ENCODE assay signal across 16 cellular contexts in the genomic region with DNA sequence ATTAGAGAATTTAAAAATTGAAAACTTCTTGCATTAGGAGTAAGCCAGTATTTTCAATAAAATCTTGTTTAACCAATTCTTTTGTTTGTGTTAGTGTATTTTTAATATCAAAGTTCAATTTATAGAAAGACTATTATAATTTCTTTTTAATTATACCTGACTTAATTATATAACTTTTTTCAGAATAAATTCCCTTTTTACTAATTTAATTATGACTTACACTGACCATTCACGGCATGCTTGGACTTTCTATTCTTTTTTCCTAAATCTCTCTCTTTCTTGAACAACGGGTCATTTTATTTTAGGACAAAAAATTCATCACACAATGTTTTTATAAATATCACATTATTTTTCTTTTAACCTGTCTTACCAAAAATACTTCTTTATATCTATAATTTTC.
DNase-seq lines count a peak whose midpoint lies in the region; ATAC-seq and TF ChIP-seq lines count a peak whose summit lies in the region.
"Had no signal": no experiment of that assay in that cellular context is flagged by ENCODE, and none has a peak within 500 bp of the region (broad histone marks: within the 10 kb centered on the region; RNA-seq: fewer than 3 reads in every experiment).

No MANE protein-coding gene starts in this region.

- H3K9me3 ChIP-seq in adipocyte (ENCODE audit: control insufficient read depth, low read length) (peaks cover 41% of the 10 kb centered on the region), psoas muscle (no peaks in the 10 kb centered on the region)
- H3K9me3 ChIP-seq: BE2C, HAP-1 had no signal

- H3K27me3 ChIP-seq in adipocyte (replicated peaks; ENCODE audit: control insufficient read depth, insufficient read depth, low read length) (no peaks in the 10 kb centered on the region), psoas muscle (ENCODE audit: insufficient read depth in 3 of 3, low read length in 2 of 3) (no peaks in the 10 kb centered on the region)
- H3K27me3 ChIP-seq: BE2C, cardiac muscle cell had no signal

- TF ChIP-seq CTCF in psoas muscle (IDR thresholded peaks at IDR 0.05) = no peak

- 58 to 67% (median 62%) methylated on average over 2 of the region's 2 CpGs for WGBS in psoas muscle, 3 donors

- H3K27ac ChIP-seq in psoas muscle = no peak overlapping the region
- H3K27ac ChIP-seq: 22Rv1, cardiac muscle cell, epithelial cell of prostate had no signal

- H3K9ac ChIP-seq in adipocyte (ENCODE audit: low read length) = no peak overlapping the region

- ATAC-seq in psoas muscle (no peak), left colon (no peak)
- ATAC-seq: left ventricle myocardium superior had no signal

- H3K4me3 ChIP-seq in adipocyte (ENCODE audit: low read length) (peak overlapping the region; percentile 17), psoas muscle (no peak overlapping the region)
- H3K4me3 ChIP-seq: cardiac muscle cell, HAP-1 had no signal

- intact Hi-C loops in psoas muscle (cut with DNase I) (no loop called here), left colon (cut with DNase I, micrococcal nuclease) (no loop called here)

- peak; percentile 54 for DNase-seq in DMS 273 (lab: John Stamatoyannopoulos, UW; ENCODE audit: unreplicated experiment)
- no peak for DNase-seq in DMS 273 treated with DMSO at 0.1 percent for 48 hours (lab: John Stamatoyannopoulos, UW)
- peak; percentile 7 for DNase-seq in MV-4-11 (lab: John Stamatoyannopoulos, UW)
- peak; percentile 8 for DNase-seq in adipocyte (ENCODE audit: low read depth)
- peak; percentile 11 for DNase-seq in kidney tubule cell (ENCODE audit: low spot score)
- no peak for DNase-seq in psoas muscle
- DNase-seq in D341Med (ENCODE audit: low spot score) = no peak
- DNase-seq in left colon = no peak
- DNase-seq: activated CD4-positive, alpha-beta T cell treated with anti-CD3 and anti-CD28 coated beads for 4 hours; BE2C; left ventricle myocardium superior; NCI-H1694 had no signal

- H3K36me3 ChIP-seq in adipocyte (ENCODE audit: control insufficient read depth, insufficient read depth, low read length, severe bottlenecking) = no peaks in the 10 kb centered on the region
- H3K36me3 ChIP-seq in psoas muscle (ENCODE audit: insufficient read depth in 1 of 2, low read depth in 1 of 2) = no peaks in the 10 kb centered on the region
- H3K36me3 ChIP-seq: BE2C, cardiac muscle cell, HAP-1 had no signal

- H3K4me1 ChIP-seq in adipocyte (ENCODE audit: control insufficient read depth, insufficient read depth, low read length) (no peaks in the 10 kb centered on the region), psoas muscle (no peaks in the 10 kb centered on the region)
- H3K4me1 ChIP-seq: BE2C, HAP-1 had no signal

Comparison
In these comparisons a context has a peak if more than half of its experiments do, and no peak if none do; other contexts are left out.
1. DNase-seq: peak in DMS 273 (single experiment), MV-4-11 (single experiment), adipocyte (single experiment) and kidney tubule cell (single experiment); none in DMS 273 treated with DMSO at 0.1 percent for 48 hours (single experiment), psoas muscle (0 of 2), D341Med (single experiment) and left colon (0 of 2).